In genomic region chr3:128483657-128484403, GRCh38 we compare ENCODE assay signal across 2 cellular contexts.
TF ChIP-seq lines count a peak whose summit lies in the region.

No MANE protein-coding gene starts in this region.

TF ChIP-seq in SK-N-SH, 30 proteins besides CTCF, POLR2A, EP300 and RAD21 (continued from another document):
- TF ChIP-seq REST (IDR thresholded peaks at IDR 0.05; ENCODE audit: low read depth, low read length) (no peak), FOSL2 (IDR thresholded peaks at IDR 0.05; ENCODE audit: borderline replicate concordance, low read depth) (no peak), RXRA (IDR thresholded peaks at IDR 0.05; ENCODE audit: borderline replicate concordance, low read depth) (no peak), CHD2 (IDR thresholded peaks at IDR 0.05; ENCODE audit: low read length, partially characterized antibody) (no peak), RFX5 (IDR thresholded peaks at IDR 0.05; ENCODE audit: low read length) (no peak), USF1 (IDR thresholded peaks at IDR 0.05; ENCODE audit: borderline replicate concordance, low read depth) (no peak), NFIC (IDR thresholded peaks at IDR 0.05; ENCODE audit: borderline replicate concordance) (no peak), MEF2A (IDR thresholded peaks at IDR 0.05; ENCODE audit: borderline replicate concordance, low read depth) (no peak), NRF1 (IDR thresholded peaks at IDR 0.05; ENCODE audit: low read depth, low read length) (no peak), USF2 (IDR thresholded peaks at IDR 0.05; ENCODE audit: borderline replicate concordance, low read depth, low read length) (no peak), ELF1 (IDR thresholded peaks at IDR 0.05) (no peak), FOXM1 (IDR thresholded peaks at IDR 0.05; ENCODE audit: low read depth) (no peak), GATA2 (CRISPR knock-in tag; IDR thresholded peaks at IDR 0.05) (no peak), EZH2phosphoT487 (IDR thresholded peaks at IDR 0.05; ENCODE audit: borderline replicate concordance, low read depth) (no peak), SMC3 (IDR thresholded peaks at IDR 0.05; ENCODE audit: low read depth, low read length) (no peak), TEAD4 (IDR thresholded peaks at IDR 0.05; ENCODE audit: borderline replicate concordance, insufficient read depth) (no peak)
- TF ChIP-seq, protein P1, sequence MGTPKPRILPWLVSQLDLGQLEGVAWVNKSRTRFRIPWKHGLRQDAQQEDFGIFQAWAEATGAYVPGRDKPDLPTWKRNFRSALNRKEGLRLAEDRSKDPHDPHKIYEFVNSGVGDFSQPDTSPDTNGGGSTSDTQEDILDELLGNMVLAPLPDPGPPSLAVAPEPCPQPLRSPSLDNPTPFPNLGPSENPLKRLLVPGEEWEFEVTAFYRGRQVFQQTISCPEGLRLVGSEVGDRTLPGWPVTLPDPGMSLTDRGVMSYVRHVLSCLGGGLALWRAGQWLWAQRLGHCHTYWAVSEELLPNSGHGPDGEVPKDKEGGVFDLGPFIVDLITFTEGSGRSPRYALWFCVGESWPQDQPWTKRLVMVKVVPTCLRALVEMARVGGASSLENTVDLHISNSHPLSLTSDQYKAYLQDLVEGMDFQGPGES (IDR thresholded peaks at IDR 0.05; ENCODE audit: low read depth, low read length) = no peak
TF ChIP-seq in SK-N-SH: peak in this region for 0.

TF ChIP-seq in SK-N-SH treated with all-trans-retinoic acid at 6 μM for 48 hours, 23 proteins besides CTCF, POLR2A, EP300 and RAD21 (continued from another document):
- TF ChIP-seq PATZ1 (CRISPR knock-in tag; IDR thresholded peaks at IDR 0.05; ENCODE audit: borderline replicate concordance) = no peak
- no peak for TF ChIP-seq POU6F1 (CRISPR knock-in tag; IDR thresholded peaks at IDR 0.05; ENCODE audit: borderline replicate concordance, low read depth)
- TF ChIP-seq, protein P2, sequence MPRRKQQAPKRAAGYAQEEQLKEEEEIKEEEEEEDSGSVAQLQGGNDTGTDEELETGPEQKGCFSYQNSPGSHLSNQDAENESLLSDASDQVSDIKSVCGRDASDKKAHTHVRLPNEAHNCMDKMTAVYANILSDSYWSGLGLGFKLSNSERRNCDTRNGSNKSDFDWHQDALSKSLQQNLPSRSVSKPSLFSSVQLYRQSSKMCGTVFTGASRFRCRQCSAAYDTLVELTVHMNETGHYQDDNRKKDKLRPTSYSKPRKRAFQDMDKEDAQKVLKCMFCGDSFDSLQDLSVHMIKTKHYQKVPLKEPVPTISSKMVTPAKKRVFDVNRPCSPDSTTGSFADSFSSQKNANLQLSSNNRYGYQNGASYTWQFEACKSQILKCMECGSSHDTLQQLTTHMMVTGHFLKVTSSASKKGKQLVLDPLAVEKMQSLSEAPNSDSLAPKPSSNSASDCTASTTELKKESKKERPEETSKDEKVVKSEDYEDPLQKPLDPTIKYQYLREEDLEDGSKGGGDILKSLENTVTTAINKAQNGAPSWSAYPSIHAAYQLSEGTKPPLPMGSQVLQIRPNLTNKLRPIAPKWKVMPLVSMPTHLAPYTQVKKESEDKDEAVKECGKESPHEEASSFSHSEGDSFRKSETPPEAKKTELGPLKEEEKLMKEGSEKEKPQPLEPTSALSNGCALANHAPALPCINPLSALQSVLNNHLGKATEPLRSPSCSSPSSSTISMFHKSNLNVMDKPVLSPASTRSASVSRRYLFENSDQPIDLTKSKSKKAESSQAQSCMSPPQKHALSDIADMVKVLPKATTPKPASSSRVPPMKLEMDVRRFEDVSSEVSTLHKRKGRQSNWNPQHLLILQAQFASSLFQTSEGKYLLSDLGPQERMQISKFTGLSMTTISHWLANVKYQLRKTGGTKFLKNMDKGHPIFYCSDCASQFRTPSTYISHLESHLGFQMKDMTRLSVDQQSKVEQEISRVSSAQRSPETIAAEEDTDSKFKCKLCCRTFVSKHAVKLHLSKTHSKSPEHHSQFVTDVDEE (CRISPR knock-in tag; IDR thresholded peaks at IDR 0.05) = no peak
- TF ChIP-seq ZFP30 (CRISPR knock-in tag; IDR thresholded peaks at IDR 0.05) = no peak
- no peak for TF ChIP-seq GLIS3 (CRISPR knock-in tag; IDR thresholded peaks at IDR 0.05)
- TF ChIP-seq ZNF70 (CRISPR knock-in tag; IDR thresholded peaks at IDR 0.05) = no peak
- no peak for TF ChIP-seq ARNTL (CRISPR knock-in tag; IDR thresholded peaks at IDR 0.05; ENCODE audit: borderline replicate concordance, low read depth)
- TF ChIP-seq ESRRG (CRISPR knock-in tag; IDR thresholded peaks at IDR 0.05) = no peak
- no peak for TF ChIP-seq ZNF565 (CRISPR knock-in tag; conservative IDR thresholded peaks at IDR 0.05; ENCODE audit: low read depth)
- no peak for TF ChIP-seq PPARA (CRISPR knock-in tag; IDR thresholded peaks at IDR 0.05; ENCODE audit: borderline replicate concordance)
- no peak for TF ChIP-seq ZNF8 (CRISPR knock-in tag; IDR thresholded peaks at IDR 0.05)
- no peak for TF ChIP-seq TCF4 (CRISPR knock-in tag; IDR thresholded peaks at IDR 0.05; ENCODE audit: borderline replicate concordance)
